ENCODE assay signal across 7 cellular contexts in genomic region chr12:26226629-26227375, GRCh38. TPM values are rescaled to one million over a fixed set of nuclear protein-coding genes. Genes with fewer than 3 reads are reported as not detected.
DNase-seq lines count a peak whose midpoint lies in the region; ATAC-seq and TF ChIP-seq lines count a peak whose summit lies in the region.

No MANE protein-coding gene starts in this region.

- ATAC-seq in activated B cell treated with CpG ODN at 0.5 μM for 24 hours (ENCODE audit: low read depth) (peak; percentile 58), heart right ventricle (peak; percentile 74 to 95 (median 85)), GM18511 (IDR thresholded peaks at IDR 0.05; ENCODE audit: unreplicated experiment) (no peak), HG03520 (IDR thresholded peaks at IDR 0.05; ENCODE audit: unreplicated experiment) (no peak), omental fat pad (ENCODE audit: low FRiP score) (no peak)

- no peak overlapping the region for H3K14ac ChIP-seq in trophoblast cell (ENCODE audit: low read length)

- H3K18ac ChIP-seq in trophoblast cell (ENCODE audit: low read length): no peak overlapping the region

- H2BK5ac ChIP-seq in trophoblast cell (ENCODE audit: low read depth, low read length, poor library complexity): no peak overlapping the region

- no peak overlapping the region for H4K12ac ChIP-seq in trophoblast cell (ENCODE audit: low read depth, low read length)

- POLR2A ChIA-PET in activated B cell treated with CpG ODN at 0.5 μM for 24 hours (lab: Charles Lee): interaction anchor here (1.4 kb wide), 1 partner anchor 104 kb away, joined by 3 read pairs; no protein-coding TSS in a partner anchor

- no peak for TF ChIP-seq CTCF in activated B cell treated with CpG ODN at 0.5 μM for 24 hours (IDR thresholded peaks at IDR 0.05)
- TF ChIP-seq CTCF in heart right ventricle (IDR thresholded peaks at IDR 0.05): no peak
- TF ChIP-seq CTCF in omental fat pad (IDR thresholded peaks at IDR 0.05): no peak

- H2AFZ ChIP-seq in trophoblast cell (ENCODE audit: insufficient read depth, low read length, poor library complexity): peak overlapping the region; percentile 52

- H3K4ac ChIP-seq in trophoblast cell (ENCODE audit: low read depth, low read length): no peak overlapping the region

- no peak overlapping the region for H2BK12ac ChIP-seq in trophoblast cell (ENCODE audit: low read length)

- H3K4me3 Mint-ChIP-seq in activated B cell treated with CpG ODN at 0.5 μM for 24 hours: peak overlapping the region; percentile 78

- no peak overlapping the region for H2BK120ac ChIP-seq in trophoblast cell (ENCODE audit: insufficient read depth, low read length, poor library complexity)

- no peaks in the 10 kb centered on the region for H3K79me2 ChIP-seq in trophoblast cell (ENCODE audit: control insufficient read depth, insufficient read depth, low read length, poor library complexity)

- H3K4me1 Mint-ChIP-seq in activated B cell treated with CpG ODN at 0.5 μM for 24 hours: peaks cover 12% of the 10 kb centered on the region

- H3K9me3 ChIP-seq in heart right ventricle: no peaks in the 10 kb centered on the region
- H3K9me3 ChIP-seq in trophoblast cell (ENCODE audit: insufficient read depth, low read depth, low read length): no peaks in the 10 kb centered on the region

- DNase-seq in HK-2 (ENCODE audit: unreplicated experiment) (peak; percentile 45), activated B cell treated with CpG ODN at 0.5 μM for 24 hours (peak; percentile 19), heart right ventricle (peak; percentile 23 to 30), trophoblast cell (peak; percentile 67 to 79), omental fat pad (ENCODE audit: low spot score) (no peak)

- H3K27me3 ChIP-seq in heart right ventricle (peaks cover 0 to 29% (median 0%) of the 10 kb centered on the region in 7 donors), trophoblast cell (ENCODE audit: insufficient read depth, low read length) (peaks cover 8% of the 10 kb centered on the region)

- no peaks in the 10 kb centered on the region for H3K9me3 Mint-ChIP-seq in activated B cell treated with CpG ODN at 0.5 μM for 24 hours

- H3K4me1 ChIP-seq in heart right ventricle (peaks cover 0 to 16% (median 11%) of the 10 kb centered on the region in 9 donors), trophoblast cell (ENCODE audit: control insufficient read depth in 1 of 2, insufficient read depth in 2 of 2, low read length in 2 of 2) (peaks cover 5 to 6% of the 10 kb centered on the region in 2 experiments)

- H3K36me3 Mint-ChIP-seq in activated B cell treated with CpG ODN at 0.5 μM for 24 hours (ENCODE audit: low read depth): peaks cover 12% of the 10 kb centered on the region

- no peak overlapping the region for H2AK5ac ChIP-seq in trophoblast cell (ENCODE audit: low read length)

- H3K79me1 ChIP-seq in trophoblast cell (ENCODE audit: low read length): no peaks in the 10 kb centered on the region

- H3K36me3 ChIP-seq in heart right ventricle (peaks cover 0 to 3% (median 0%) of the 10 kb centered on the region in 9 donors), trophoblast cell (ENCODE audit: control insufficient read depth in 1 of 2, insufficient read depth in 2 of 2, low read length in 2 of 2) (no peaks in the 10 kb centered on the region)

- peak overlapping the region; percentile 91 for H3K4me2 ChIP-seq in trophoblast cell (ENCODE audit: low read length)

- intact Hi-C loops in activated B cell treated with CpG ODN at 0.5 μM for 24 hours (cut with micrococcal nuclease): no loop called here
- intact Hi-C loops in heart right ventricle (cut with DNase I): no loop called here

- CTCF ChIA-PET in activated B cell treated with CpG ODN at 0.5 μM for 24 hours (lab: Charles Lee): no interaction called here

- no peak overlapping the region for H3K27ac Mint-ChIP-seq in activated B cell treated with CpG ODN at 0.5 μM for 24 hours

- H3K9ac ChIP-seq in trophoblast cell (ENCODE audit: low read length): no peak overlapping the region

- no peak overlapping the region for H4K8ac ChIP-seq in trophoblast cell (ENCODE audit: low read depth, low read length)

- peak overlapping the region in 5 of 10 donors; percentile 34 to 61 (median 49) for H3K27ac ChIP-seq in heart right ventricle
- H3K27ac ChIP-seq in trophoblast cell (ENCODE audit: low read depth, low read length): no peak overlapping the region

- H3K23ac ChIP-seq in trophoblast cell (ENCODE audit: low read length): no peak overlapping the region

- H3K4me3 ChIP-seq in heart right ventricle (peak overlapping the region; percentile 5 to 55 (median 49)), trophoblast cell (ENCODE audit: low read depth, low read length) (no peak overlapping the region)

- no peak overlapping the region for H4K91ac ChIP-seq in trophoblast cell (ENCODE audit: low read depth, low read length)

- peaks cover 3% of the 10 kb centered on the region for H3K27me3 Mint-ChIP-seq in activated B cell treated with CpG ODN at 0.5 μM for 24 hours

- 10 to 13% methylated on average over 45 of the region's 45 CpGs for WGBS in heart right ventricle, 2 donors
- WGBS in trophoblast cell (ENCODE audit: extremely low coverage, insufficient coverage, insufficient read length): no CpG with 5 or more reads among the region's 45 CpGs

RNA-seq across cellular contexts. Expression of gene SSPN, which starts 31.4 kb away (rescaled TPM):
- total RNA-seq in activated B cell treated with CpG ODN at 0.5 μM for 24 hours: 3.0 and 4.6 TPM in 2 replicates
- 100 to 1,000 TPM in 4 of 10 donors, 10 to 100 TPM in 6; 34.0 to 115 (median 95.5) TPM for total RNA-seq in heart right ventricle
- 10 to 100 TPM in 1 of 2 donors, 1 to 10 TPM in 1; 5.9 to 13.0 TPM for polyA plus RNA-seq in heart right ventricle
- 0.74 and 0.90 TPM in 2 replicates for polyA plus RNA-seq in trophoblast cell (2013)
- total RNA-seq in omental fat pad: 10 to 100 TPM; 14.1 to 20.2 (median 16.1) TPM

Comparison
In these comparisons a context has a peak if more than half of its experiments do, and no peak if none do; other contexts are left out.
1. ATAC-seq: peak in activated B cell treated with CpG ODN at 0.5 μM for 24 hours (single experiment) and heart right ventricle (8 of 8); none in GM18511 (single experiment), HG03520 (single experiment) and omental fat pad (single experiment).